In the genomic region with DNA sequence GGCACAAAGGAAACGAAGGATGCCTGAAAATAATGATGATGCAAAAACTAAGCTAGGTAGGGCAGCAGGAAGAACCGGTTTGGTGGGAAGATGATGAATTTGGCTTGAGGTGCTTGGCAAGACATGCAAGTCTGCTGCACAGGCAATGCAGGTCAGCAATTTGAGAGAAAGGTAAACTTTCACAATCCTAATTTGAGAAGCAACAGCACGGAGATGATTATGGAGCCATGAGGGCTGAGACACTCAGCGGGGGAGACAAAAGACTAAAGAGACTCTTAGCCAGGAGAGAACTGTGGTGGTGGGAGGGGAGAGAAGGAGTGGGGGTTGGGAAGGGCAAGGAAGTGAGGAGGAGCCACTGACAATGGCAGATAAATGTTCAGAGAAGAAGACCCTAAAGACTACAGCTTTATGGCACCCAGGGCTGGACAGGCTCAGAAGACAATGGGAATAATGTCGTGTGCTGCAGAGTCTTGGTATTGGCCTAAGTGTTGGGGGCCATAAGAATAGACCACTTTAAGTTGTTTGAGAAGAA, we compare ENCODE assay signal across 9 cellular contexts. TPM values are rescaled to one million over a fixed set of nuclear protein-coding genes. Genes with fewer than 3 reads are reported as not detected.
A peak's percentile ranks its signal among the peaks of the same experiment; 100 is the strongest.
DNase-seq lines count a peak whose midpoint lies in the region; ATAC-seq, FAIRE-seq and TF ChIP-seq lines count a peak whose summit lies in the region.
"Had no signal": no experiment of that assay in that cellular context is flagged by ENCODE, and none has a peak within 500 bp of the region (broad histone marks: within the 10 kb centered on the region; RNA-seq: fewer than 3 reads in every experiment).

No MANE protein-coding gene starts in this region.

- DNase-seq in DMS79 (lab: John Stamatoyannopoulos, UW) (peak; percentile 85), GM12892 (ENCODE audit: insufficient read length) (no peak), hypothalamus (lab: John Stamatoyannopoulos, UW) (no peak)
- DNase-seq in effector memory CD4-positive, alpha-beta T cell, result no peak
- DNase-seq: activated naive CD4-positive, alpha-beta T cell had no signal

- H3K4me1 ChIP-seq in effector memory CD4-positive, alpha-beta T cell (ENCODE audit: control insufficient read depth, insufficient read depth, low read length, poor library complexity, severe bottlenecking), result peaks cover 36% of the 10 kb centered on the region
- peaks cover 73 to 75% of the 10 kb centered on the region in 2 experiments for H3K4me1 ChIP-seq in neutrophil (ENCODE audit: control insufficient read depth in 1 of 2, insufficient read depth in 1 of 2, low read depth in 1 of 2, low read length in 1 of 2)

- no peak overlapping the region for H3K4me3 ChIP-seq in effector memory CD4-positive, alpha-beta T cell (ENCODE audit: insufficient read depth, low read depth, low read length, poor library complexity, severe bottlenecking)
- H3K4me3 ChIP-seq in neutrophil (ENCODE audit: low read depth in 1 of 2, low read length in 1 of 2), result peak overlapping the region; percentile 46 to 60

- no peaks in the 10 kb centered on the region for H3K36me3 ChIP-seq in effector memory CD4-positive, alpha-beta T cell (ENCODE audit: control insufficient read depth, insufficient read depth, low read length)
- no peaks in the 10 kb centered on the region for H3K36me3 ChIP-seq in neutrophil

- peak overlapping the region; percentile 42 for H3K27ac ChIP-seq in effector memory CD4-positive, alpha-beta T cell (ENCODE audit: insufficient read depth, low read length, poor library complexity, severe bottlenecking)
- peak overlapping the region; percentile 98 for H3K27ac ChIP-seq in neutrophil

- no peaks in the 10 kb centered on the region for H3K9me3 ChIP-seq in effector memory CD4-positive, alpha-beta T cell (ENCODE audit: control insufficient read depth, low read length)
- H3K9me3 ChIP-seq in neutrophil, result no peaks in the 10 kb centered on the region

- ATAC-seq in HG02938 (IDR thresholded peaks at IDR 0.05; ENCODE audit: unreplicated experiment) (no peak), HG03039 (IDR thresholded peaks at IDR 0.05; ENCODE audit: unreplicated experiment) (no peak)

- TF ChIP-seq EP300 in Ishikawa (IDR thresholded peaks at IDR 0.05; ENCODE audit: borderline replicate concordance), result peak; percentile 75

- no peak for TF ChIP-seq POLR2A in GM12892 (IDR thresholded peaks at IDR 0.05; ENCODE audit: low read depth, low read length)

- 0 out of 2 replicates have a peak, but pooled peaks have one; percentile 13 for TF ChIP-seq RAD21 in Ishikawa (IDR thresholded peaks at IDR 0.05; ENCODE audit: low read depth)

- FAIRE-seq in GM12892 (lab: Jason Lieb, UNC), result no peak

- H3K27me3 ChIP-seq in effector memory CD4-positive, alpha-beta T cell (replicated peaks; ENCODE audit: control insufficient read depth, insufficient read depth, low read length, poor library complexity, severe bottlenecking), result no peaks in the 10 kb centered on the region
- H3K27me3 ChIP-seq in neutrophil, result no peaks in the 10 kb centered on the region

- TF ChIP-seq CTCF in neutrophil (IDR thresholded peaks at IDR 0.05), result no peak

TF ChIP-seq in Ishikawa, 13 proteins besides CTCF, POLR2A, EP300 and RAD21:
- peak; percentile 90 for TF ChIP-seq CEBPB (IDR thresholded peaks at IDR 0.05)
- no peak for TF ChIP-seq ZBTB7A (IDR thresholded peaks at IDR 0.05; ENCODE audit: low read depth)
- no peak for TF ChIP-seq EGR1 (IDR thresholded peaks at IDR 0.05)
- TF ChIP-seq TEAD4 (IDR thresholded peaks at IDR 0.05), result peak; percentile 73
- peak; percentile 80; the same call in 1 of the 2 replicates for TF ChIP-seq TCF12 (IDR thresholded peaks at IDR 0.05; ENCODE audit: low read depth)
- TF ChIP-seq TAF1 (IDR thresholded peaks at IDR 0.05; ENCODE audit: low read depth), result no peak
- TF ChIP-seq, protein P1, sequence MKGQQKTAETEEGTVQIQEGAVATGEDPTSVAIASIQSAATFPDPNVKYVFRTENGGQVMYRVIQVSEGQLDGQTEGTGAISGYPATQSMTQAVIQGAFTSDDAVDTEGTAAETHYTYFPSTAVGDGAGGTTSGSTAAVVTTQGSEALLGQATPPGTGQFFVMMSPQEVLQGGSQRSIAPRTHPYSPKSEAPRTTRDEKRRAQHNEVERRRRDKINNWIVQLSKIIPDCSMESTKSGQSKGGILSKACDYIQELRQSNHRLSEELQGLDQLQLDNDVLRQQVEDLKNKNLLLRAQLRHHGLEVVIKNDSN (IDR thresholded peaks at IDR 0.05), result peak; percentile 40; the same call in 1 of the 2 replicates
- TF ChIP-seq, protein P2, sequence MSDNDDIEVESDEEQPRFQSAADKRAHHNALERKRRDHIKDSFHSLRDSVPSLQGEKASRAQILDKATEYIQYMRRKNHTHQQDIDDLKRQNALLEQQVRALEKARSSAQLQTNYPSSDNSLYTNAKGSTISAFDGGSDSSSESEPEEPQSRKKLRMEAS (IDR thresholded peaks at IDR 0.05), result peak; percentile 64
- TF ChIP-seq YY1 (IDR thresholded peaks at IDR 0.05; ENCODE audit: low read depth), result peak; percentile 82
- peak; percentile 93 for TF ChIP-seq NFIC (IDR thresholded peaks at IDR 0.05)

RNA-seq across cellular contexts. Expression of a gene that starts 19.4 kb away (rescaled TPM):
- 17.3 TPM for polyA plus RNA-seq in GM12892 (2012; ENCODE audit: missing spikeins)

RNA-seq across cellular contexts. Expression of a gene that starts 59.4 kb away (rescaled TPM):
- not detected for polyA plus RNA-seq in GM12892 (2012; ENCODE audit: missing spikeins)
